In the genomic region with DNA sequence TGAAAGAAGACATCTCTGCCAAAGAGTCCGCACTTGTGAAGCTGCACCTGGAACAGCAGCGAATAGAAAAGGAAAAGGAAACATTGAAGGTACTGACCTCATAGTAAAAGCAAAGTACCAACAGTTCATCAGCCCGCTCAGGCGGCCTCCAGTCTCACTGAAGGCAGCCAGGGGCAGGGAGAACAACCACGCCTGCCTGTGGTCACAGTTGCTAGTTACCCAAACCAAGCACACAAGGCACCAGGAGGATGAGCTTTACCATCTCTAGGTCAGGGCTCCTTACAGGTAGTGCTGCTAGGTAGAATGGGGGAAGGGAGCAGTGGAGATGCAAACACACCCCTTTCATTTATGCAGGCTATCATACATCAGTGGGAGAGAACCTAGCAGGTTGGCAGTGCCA, we compare ENCODE assay signal across 29 cellular contexts. TPM values are rescaled to one million over a fixed set of nuclear protein-coding genes. Genes with fewer than 3 reads are reported as not detected.
"Had no signal": no experiment of that assay in that cellular context is flagged by ENCODE, and none has a peak within 500 bp of the region (broad histone marks: within the 10 kb centered on the region; RNA-seq: fewer than 3 reads in every experiment).

No MANE protein-coding gene starts in this region.

- H3K27ac ChIP-seq: neural progenitor cell, neutrophil, pancreas, psoas muscle, right lobe of liver, sigmoid colon, stomach, thoracic aorta, thyroid gland, tibial nerve, upper lobe of right lung, uterus had no signal

- H3K27me3 ChIP-seq: neural progenitor cell, right lobe of liver, sigmoid colon, stomach, thyroid gland, tibial nerve, uterus had no signal

- H3K4me1 ChIP-seq: neural progenitor cell, pancreas, psoas muscle, right lobe of liver, sigmoid colon, tibial nerve, upper lobe of right lung, uterus had no signal

- H3K4me3 Mint-ChIP-seq: naive thymus-derived CD4-positive, alpha-beta T cell; natural killer cell; nephron; neural progenitor cell; stimulated activated effector memory CD8-positive, alpha-beta T cell treated with anti-CD3 and anti-CD28 coated beads, Interleukin-12 subunit alpha, Interleukin-12 subunit beta, amount 100 ng/mL, for 72 hours; stimulated activated naive B cell treated with anti-CD40 and anti-IgM and Interleukin-4, amounts not matched to agents 10 μg/mL and 1 μg/mL and 100 μg/mL, for 72 hours; stimulated activated naive CD8-positive, alpha-beta T cell treated with anti-CD3 and anti-CD28 coated beads, Interleukin-15, Interleukin-2, amounts not matched to agents 100 ng/mL and 50 ng/mL, for 24 hours; type B pancreatic cell had no signal

- H2AFZ ChIP-seq: neural progenitor cell had no signal

- H3K9ac ChIP-seq: neural progenitor cell had no signal

- H3K4me1 Mint-ChIP-seq: nephron; neural progenitor cell; stimulated activated naive B cell treated with anti-CD40 and anti-IgM and Interleukin-4, amounts not matched to agents 10 μg/mL and 1 μg/mL and 100 μg/mL, for 72 hours had no signal

- H3K4me2 ChIP-seq: neural progenitor cell had no signal

- H3K36me3 ChIP-seq: neural progenitor cell, neutrophil, pancreas, right lobe of liver, sigmoid colon, stomach, thoracic aorta, thyroid gland, tibial nerve, upper lobe of right lung, uterus had no signal

- H3K9me3 Mint-ChIP-seq: naive thymus-derived CD4-positive, alpha-beta T cell; natural killer cell; nephron; neural progenitor cell; stimulated activated effector memory CD8-positive, alpha-beta T cell treated with anti-CD3 and anti-CD28 coated beads, Interleukin-12 subunit alpha, Interleukin-12 subunit beta, amount 100 ng/mL, for 72 hours; stimulated activated naive B cell treated with anti-CD40 and anti-IgM and Interleukin-4, amounts not matched to agents 10 μg/mL and 1 μg/mL and 100 μg/mL, for 72 hours; stimulated activated naive CD8-positive, alpha-beta T cell treated with anti-CD3 and anti-CD28 coated beads, Interleukin-15, Interleukin-2, amounts not matched to agents 100 ng/mL and 50 ng/mL, for 24 hours; type B pancreatic cell had no signal

- DNase-seq: naive thymus-derived CD4-positive, alpha-beta T cell; natural killer cell; nucleus accumbens; pancreas; psoas muscle; right cardiac atrium; right lobe of liver; sigmoid colon; small intestine; stimulated activated CD4-positive, alpha-beta T cell treated with anti-CD3 and anti-CD28 coated beads, Interleukin-15, amount 100 ng/mL, for 24 hours; stimulated activated CD4-positive, alpha-beta T cell treated with anti-CD3 and anti-CD28 coated beads, Interleukin-2, amount 100 ng/mL, for 24 hours; stimulated activated CD4-positive, alpha-beta T cell treated with anti-CD3 and anti-CD28 coated beads, Interleukin-2, amount 100 ng/mL, for 48 hours; stimulated activated CD4-positive, alpha-beta T cell treated with anti-CD3 and anti-CD28 coated beads, Interleukin-4, amount 100 ng/mL, for 24 hours; stimulated activated naive B cell treated with anti-CD40 and anti-IgM and Interleukin-4, amounts not matched to agents 10 μg/mL and 1 μg/mL and 100 μg/mL, for 72 hours; stimulated activated naive CD4-positive, alpha-beta T cell treated with Interleukin-2 at 50 U/mL for 16 hours; stomach; thyroid gland; upper lobe of right lung; uterus had no signal

- H3K36me3 Mint-ChIP-seq: naive thymus-derived CD4-positive, alpha-beta T cell; natural killer cell; neural progenitor cell; stimulated activated effector memory CD8-positive, alpha-beta T cell treated with anti-CD3 and anti-CD28 coated beads, Interleukin-12 subunit alpha, Interleukin-12 subunit beta, amount 100 ng/mL, for 72 hours; stimulated activated naive B cell treated with anti-CD40 and anti-IgM and Interleukin-4, amounts not matched to agents 10 μg/mL and 1 μg/mL and 100 μg/mL, for 72 hours; type B pancreatic cell had no signal

- H3K4me3 ChIP-seq: neural progenitor cell, pancreas, psoas muscle, right lobe of liver, sigmoid colon, stomach, thoracic aorta, thyroid gland, tibial nerve, upper lobe of right lung, uterus had no signal

- H3K27ac Mint-ChIP-seq: naive thymus-derived CD4-positive, alpha-beta T cell; nephron; neural progenitor cell; progenitor cell of endocrine pancreas; stimulated activated effector memory CD8-positive, alpha-beta T cell treated with anti-CD3 and anti-CD28 coated beads, Interleukin-12 subunit alpha, Interleukin-12 subunit beta, amount 100 ng/mL, for 72 hours; stimulated activated naive B cell treated with anti-CD40 and anti-IgM and Interleukin-4, amounts not matched to agents 10 μg/mL and 1 μg/mL and 100 μg/mL, for 72 hours; stimulated activated naive CD8-positive, alpha-beta T cell treated with anti-CD3 and anti-CD28 coated beads, Interleukin-15, Interleukin-2, amounts not matched to agents 100 ng/mL and 50 ng/mL, for 24 hours; type B pancreatic cell had no signal

- ATAC-seq: naive thymus-derived CD4-positive, alpha-beta T cell; pancreas; psoas muscle; right cardiac atrium; right lobe of liver; stimulated activated effector memory CD8-positive, alpha-beta T cell treated with anti-CD3 and anti-CD28 coated beads, Interleukin-12 subunit alpha, Interleukin-12 subunit beta, amount 100 ng/mL, for 72 hours; stimulated activated naive B cell treated with anti-CD40 and anti-IgM and Interleukin-4, amounts not matched to agents 10 μg/mL and 1 μg/mL and 100 μg/mL, for 72 hours; upper lobe of right lung had no signal

- H3K9me3 ChIP-seq: neutrophil, pancreas, psoas muscle, right lobe of liver, sigmoid colon, stomach, thoracic aorta, thyroid gland, tibial nerve, upper lobe of right lung, uterus had no signal

RNA-seq across cellular contexts. Expression of gene CFAP58, which starts 39.8 kb away (rescaled TPM):
- polyA plus RNA-seq: naive thymus-derived CD4-positive, alpha-beta T cell; neural cell had no signal
